In the genomic region with DNA sequence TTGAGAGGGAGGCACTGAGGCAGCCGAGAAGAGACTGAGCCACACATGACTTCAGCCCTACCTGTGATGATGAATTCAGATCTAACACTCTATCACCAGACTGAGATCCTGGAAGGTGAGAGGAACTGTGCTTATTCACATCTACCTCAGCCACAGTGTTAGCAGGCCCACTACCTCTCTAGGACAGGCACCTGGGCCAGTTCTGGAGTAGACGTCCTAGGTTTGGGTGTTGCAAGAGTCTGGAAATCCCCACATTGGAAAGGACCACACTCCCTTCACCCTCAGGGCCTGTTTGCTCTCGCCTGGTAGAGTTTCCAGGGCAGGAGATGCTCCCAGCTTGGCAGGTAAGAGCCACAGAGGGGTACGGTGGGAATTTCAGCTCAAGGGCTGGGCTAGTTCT, we compare ENCODE assay signal across 8 cellular contexts.
"Had no signal": no experiment of that assay in that cellular context is flagged by ENCODE, and none has a peak within 500 bp of the region (broad histone marks: within the 10 kb centered on the region; RNA-seq: fewer than 3 reads in every experiment).

No MANE protein-coding gene starts in this region.

- H3K4me3 Mint-ChIP-seq: GM23338, H9 had no signal

- H3K4me1 Mint-ChIP-seq: GM23338, H9 had no signal

- H3K4me3 ChIP-seq: GM23338, K562 had no signal

- H3K27ac Mint-ChIP-seq: GM23338, H9 had no signal

- DNase-seq: H9, HCEC 1CT, IMR-90 had no signal

- FAIRE-seq: H1, H54, HTR-8/SVneo, K562 had no signal
